9 cellular contexts compared by ENCODE assay signal in genomic region chr14:104150201-104151027, GRCh38. TPM values are rescaled to one million over a fixed set of nuclear protein-coding genes. Genes with fewer than 3 reads are reported as not detected.
DNase-seq lines count a peak whose midpoint lies in the region; ATAC-seq, FAIRE-seq and TF ChIP-seq lines count a peak whose summit lies in the region.
"Had no signal": no experiment of that assay in that cellular context is flagged by ENCODE, and none has a peak within 500 bp of the region (broad histone marks: within the 10 kb centered on the region; RNA-seq: fewer than 3 reads in every experiment).

No MANE protein-coding gene starts in this region.

- TF ChIP-seq CTCF in activated CD8-positive, alpha-beta T cell treated with anti-CD3 and anti-CD28 coated beads for 36 hours (IDR thresholded peaks at IDR 0.05): peak; percentile 27

- H3K4me1 Mint-ChIP-seq in activated CD8-positive, alpha-beta T cell treated with anti-CD3 and anti-CD28 coated beads for 36 hours (ENCODE audit: low read depth): no peaks in the 10 kb centered on the region
- no peaks in the 10 kb centered on the region for H3K4me1 Mint-ChIP-seq in activated CD8-positive, alpha-beta T cell treated with anti-CD3 and anti-CD28 coated beads, Interleukin-2, amount 10 ng/mL, durations not matched to agents 7 days and 5 days (ENCODE audit: low read depth)

- CTCF ChIA-PET in activated CD8-positive, alpha-beta T cell treated with anti-CD3 and anti-CD28 coated beads for 36 hours (lab: Charles Lee): no interaction called here
- CTCF ChIA-PET in activated CD8-positive, alpha-beta T cell treated with anti-CD3 and anti-CD28 coated beads, Interleukin-2, amount 10 ng/mL, durations not matched to agents 7 days and 5 days (lab: Charles Lee): no interaction called here

- intact Hi-C loops in activated CD8-positive, alpha-beta T cell treated with anti-CD3 and anti-CD28 coated beads for 36 hours (cut with micrococcal nuclease): no loop called here
- intact Hi-C loops in left cardiac atrium (cut with DNase I): no loop called here

- H3K27me3 Mint-ChIP-seq in activated CD8-positive, alpha-beta T cell treated with anti-CD3 and anti-CD28 coated beads for 36 hours: no peaks in the 10 kb centered on the region
- H3K27me3 Mint-ChIP-seq in activated CD8-positive, alpha-beta T cell treated with anti-CD3 and anti-CD28 coated beads, Interleukin-2, amount 10 ng/mL, durations not matched to agents 7 days and 5 days (ENCODE audit: low read depth): no peaks in the 10 kb centered on the region

- no peaks in the 10 kb centered on the region for H3K36me3 Mint-ChIP-seq in activated CD8-positive, alpha-beta T cell treated with anti-CD3 and anti-CD28 coated beads for 36 hours (ENCODE audit: low read depth)
- no peaks in the 10 kb centered on the region for H3K36me3 Mint-ChIP-seq in activated CD8-positive, alpha-beta T cell treated with anti-CD3 and anti-CD28 coated beads, Interleukin-2, amount 10 ng/mL, durations not matched to agents 7 days and 5 days (ENCODE audit: low read depth)

- DNase-seq in activated CD8-positive, alpha-beta T cell treated with anti-CD3 and anti-CD28 coated beads for 36 hours: no peak
- no peak for DNase-seq in activated CD8-positive, alpha-beta T cell treated with anti-CD3 and anti-CD28 coated beads, Interleukin-2, amount 10 ng/mL, durations not matched to agents 7 days and 5 days
- peak; percentile 81 for DNase-seq in RPMI8226
- DNase-seq in left cardiac atrium: no peak
- peak; percentile 40 for DNase-seq in urothelium cell line (ENCODE audit: low spot score)
- no peak for DNase-seq in SW480 (ENCODE audit: low spot score)
- no peak for DNase-seq in cerebellar nuclear complex (lab: John Stamatoyannopoulos, UW)

- no peak overlapping the region for H3K4me3 Mint-ChIP-seq in activated CD8-positive, alpha-beta T cell treated with anti-CD3 and anti-CD28 coated beads for 36 hours
- no peak overlapping the region for H3K4me3 Mint-ChIP-seq in activated CD8-positive, alpha-beta T cell treated with anti-CD3 and anti-CD28 coated beads, Interleukin-2, amount 10 ng/mL, durations not matched to agents 7 days and 5 days
- H3K4me3 Mint-ChIP-seq: T-helper 1 cell treated with Interleukin-12 subunit alpha and Interleukin-12 subunit beta and Interleukin-4 antibody, amounts not matched to agents 30 μg/mL and 1 μg/mL, for 36 hours had no signal

- FAIRE-seq in urothelium cell line (lab: Jason Lieb, UNC): no peak

- no peak overlapping the region for H3K27ac Mint-ChIP-seq in activated CD8-positive, alpha-beta T cell treated with anti-CD3 and anti-CD28 coated beads for 36 hours
- no peak overlapping the region for H3K27ac Mint-ChIP-seq in activated CD8-positive, alpha-beta T cell treated with anti-CD3 and anti-CD28 coated beads, Interleukin-2, amount 10 ng/mL, durations not matched to agents 7 days and 5 days
- H3K27ac Mint-ChIP-seq: T-helper 1 cell treated with Interleukin-12 subunit alpha and Interleukin-12 subunit beta and Interleukin-4 antibody, amounts not matched to agents 30 μg/mL and 1 μg/mL, for 36 hours had no signal

- POLR2A ChIA-PET in activated CD8-positive, alpha-beta T cell treated with anti-CD3 and anti-CD28 coated beads for 36 hours (lab: Charles Lee): no interaction called here
- POLR2A ChIA-PET in activated CD8-positive, alpha-beta T cell treated with anti-CD3 and anti-CD28 coated beads, Interleukin-2, amount 10 ng/mL, durations not matched to agents 7 days and 5 days (lab: Charles Lee): no interaction called here

- peak; percentile 37 for ATAC-seq in activated CD8-positive, alpha-beta T cell treated with anti-CD3 and anti-CD28 coated beads for 36 hours
- no peak for ATAC-seq in activated CD8-positive, alpha-beta T cell treated with anti-CD3 and anti-CD28 coated beads, Interleukin-2, amount 10 ng/mL, durations not matched to agents 7 days and 5 days
- ATAC-seq in left cardiac atrium (peak; percentile 29 to 41), GM18861 (IDR thresholded peaks at IDR 0.05; ENCODE audit: unreplicated experiment) (no peak)

- no peaks in the 10 kb centered on the region for H3K9me3 Mint-ChIP-seq in activated CD8-positive, alpha-beta T cell treated with anti-CD3 and anti-CD28 coated beads for 36 hours
- H3K9me3 Mint-ChIP-seq in activated CD8-positive, alpha-beta T cell treated with anti-CD3 and anti-CD28 coated beads, Interleukin-2, amount 10 ng/mL, durations not matched to agents 7 days and 5 days (ENCODE audit: insufficient read depth): no peaks in the 10 kb centered on the region
- H3K9me3 Mint-ChIP-seq: T-helper 1 cell treated with Interleukin-12 subunit alpha and Interleukin-12 subunit beta and Interleukin-4 antibody, amounts not matched to agents 30 μg/mL and 1 μg/mL, for 36 hours had no signal

RNA-seq across cellular contexts. Expression of gene KIF26A, which starts 12.0 kb away (rescaled TPM):
- total RNA-seq in activated CD8-positive, alpha-beta T cell treated with anti-CD3 and anti-CD28 coated beads for 36 hours: under 1 TPM; 0.59 to 0.65 TPM
- total RNA-seq in activated CD8-positive, alpha-beta T cell treated with anti-CD3 and anti-CD28 coated beads, Interleukin-2, amount 10 ng/mL, durations not matched to agents 7 days and 5 days: under 1 TPM; 0.26 TPM
- total RNA-seq in left cardiac atrium: 1 to 10 TPM; 7.6 to 8.1 TPM

Comparison
In these comparisons a context has a peak if more than half of its experiments do, and no peak if none do; other contexts are left out.
1. ATAC-seq: peak in activated CD8-positive, alpha-beta T cell treated with anti-CD3 and anti-CD28 coated beads for 36 hours (single experiment) and left cardiac atrium (2 of 2); none in activated CD8-positive, alpha-beta T cell treated with anti-CD3 and anti-CD28 coated beads, Interleukin-2, amount 10 ng/mL, durations not matched to agents 7 days and 5 days (single experiment) and GM18861 (single experiment).
2. DNase-seq: peak in RPMI8226 (single experiment) and urothelium cell line (single experiment); none in activated CD8-positive, alpha-beta T cell treated with anti-CD3 and anti-CD28 coated beads for 36 hours (single experiment), activated CD8-positive, alpha-beta T cell treated with anti-CD3 and anti-CD28 coated beads, Interleukin-2, amount 10 ng/mL, durations not matched to agents 7 days and 5 days (single experiment), left cardiac atrium (single experiment), SW480 (single experiment) and cerebellar nuclear complex (0 of 2).
3. RNA of gene KIF26A, which starts 12.0 kb away (total RNA-seq): 7.6 to 8.1 TPM in left cardiac atrium; 0.59 to 0.65 TPM in activated CD8-positive, alpha-beta T cell treated with anti-CD3 and anti-CD28 coated beads for 36 hours and 0.26 TPM in activated CD8-positive, alpha-beta T cell treated with anti-CD3 and anti-CD28 coated beads, Interleukin-2, amount 10 ng/mL, durations not matched to agents 7 days and 5 days; every median in the first group is over 4 times any median in the second.